In genomic region chr16:88015806-88016140, GRCh38 we compare ENCODE assay signal across 22 cellular contexts.
"Had no signal": no experiment of that assay in that cellular context is flagged by ENCODE, and none has a peak within 500 bp of the region (broad histone marks: within the 10 kb centered on the region; RNA-seq: fewer than 3 reads in every experiment).

No MANE protein-coding gene starts in this region.

- H3K4me3 ChIP-seq: dorsolateral prefrontal cortex, esophagus muscularis mucosa, gastrocnemius medialis, left lung, lower lobe of right lung, neural progenitor cell, ovary, testis, tibial nerve, upper lobe of right lung had no signal

- H3K27me3 ChIP-seq: dorsolateral prefrontal cortex, esophagus muscularis mucosa, gastrocnemius medialis, left lung, neural progenitor cell, ovary, testis, tibial nerve, upper lobe of right lung had no signal

- DNase-seq: cortex of kidney; effector CD8-positive, alpha-beta T cell; gastrocnemius medialis; midbrain; nucleus accumbens; right cardiac atrium; stimulated activated CD4-positive, alpha-beta T cell treated with anti-CD3 and anti-CD28 coated beads, Interleukin-4, amount 100 ng/mL, for 1 hour; stimulated activated CD8-positive, alpha-beta memory T cell treated with anti-CD3 and anti-CD28 coated beads, Interleukin-4, amount 100 ng/mL, for 48 hours; stimulated activated naive B cell treated with anti-CD40 and anti-IgM and Interleukin-4, amounts not matched to agents 10 μg/mL and 1 μg/mL and 100 μg/mL, for 72 hours; stimulated activated naive CD8-positive, alpha-beta T cell treated with anti-CD3 and anti-CD28 coated beads, Interleukin-15, amount 100 ng/mL, for 72 hours; testis had no signal

- H3K27me3 Mint-ChIP-seq: memory B cell; natural killer cell treated with Interleukin-12 subunit alpha and Interleukin-12 subunit beta and Interleukin-15 and Interleukin-18, amount 100 ng/mL, for 72 hours; progenitor cell of endocrine pancreas; stimulated activated naive B cell treated with anti-CD40 and anti-IgM and Interleukin-4, amounts not matched to agents 10 μg/mL and 1 μg/mL and 100 μg/mL, for 72 hours; stimulated activated naive CD8-positive, alpha-beta T cell treated with anti-CD3 and anti-CD28 coated beads, Interleukin-15, amount 100 ng/mL, for 72 hours had no signal

- H3K27ac Mint-ChIP-seq: neural progenitor cell had no signal

- H3K9me3 Mint-ChIP-seq: memory B cell; natural killer cell treated with Interleukin-12 subunit alpha and Interleukin-12 subunit beta and Interleukin-15 and Interleukin-18, amount 100 ng/mL, for 72 hours; neural progenitor cell; stimulated activated naive B cell treated with anti-CD40 and anti-IgM and Interleukin-4, amounts not matched to agents 10 μg/mL and 1 μg/mL and 100 μg/mL, for 72 hours; stimulated activated naive CD8-positive, alpha-beta T cell treated with anti-CD3 and anti-CD28 coated beads, Interleukin-15, amount 100 ng/mL, for 72 hours had no signal

- H3K9me3 ChIP-seq: esophagus muscularis mucosa, gastrocnemius medialis, left lung, lower lobe of right lung, ovary, testis, tibial nerve, upper lobe of right lung had no signal

- ATAC-seq: gastrocnemius medialis; left lung; lower lobe of right lung; natural killer cell treated with Interleukin-12 subunit alpha and Interleukin-12 subunit beta and Interleukin-15 and Interleukin-18, amount 100 ng/mL, for 72 hours; right cardiac atrium; stimulated activated naive B cell treated with anti-CD40 and anti-IgM and Interleukin-4, amounts not matched to agents 10 μg/mL and 1 μg/mL and 100 μg/mL, for 72 hours; stimulated activated naive CD8-positive, alpha-beta T cell treated with anti-CD3 and anti-CD28 coated beads, Interleukin-15, amount 100 ng/mL, for 72 hours; upper lobe of right lung had no signal

- H3K4me3 Mint-ChIP-seq: memory B cell; natural killer cell treated with Interleukin-12 subunit alpha and Interleukin-12 subunit beta and Interleukin-15 and Interleukin-18, amount 100 ng/mL, for 72 hours; neural progenitor cell; stimulated activated naive B cell treated with anti-CD40 and anti-IgM and Interleukin-4, amounts not matched to agents 10 μg/mL and 1 μg/mL and 100 μg/mL, for 72 hours; stimulated activated naive CD8-positive, alpha-beta T cell treated with anti-CD3 and anti-CD28 coated beads, Interleukin-15, amount 100 ng/mL, for 72 hours had no signal

- H3K4me1 ChIP-seq: gastrocnemius medialis, neural progenitor cell, testis, upper lobe of right lung had no signal

- H3K27ac ChIP-seq: dorsolateral prefrontal cortex, esophagus muscularis mucosa, gastrocnemius medialis, left lung, lower lobe of right lung, neural progenitor cell, testis, upper lobe of right lung had no signal

- H3K36me3 Mint-ChIP-seq: natural killer cell treated with Interleukin-12 subunit alpha and Interleukin-12 subunit beta and Interleukin-15 and Interleukin-18, amount 100 ng/mL, for 72 hours had no signal

- H3K36me3 ChIP-seq: neural progenitor cell, ovary had no signal
